ENCODE assay signal across 16 cellular contexts in genomic region chr12:75592086-75592485, GRCh38.
"Had no signal": no experiment of that assay in that cellular context is flagged by ENCODE, and none has a peak within 500 bp of the region (broad histone marks: within the 10 kb centered on the region; RNA-seq: fewer than 3 reads in every experiment).

No MANE protein-coding gene starts in this region.

- H3K36me3 Mint-ChIP-seq: naive thymus-derived CD8-positive, alpha-beta T cell had no signal

- H3K4me3 ChIP-seq: ascending aorta, breast epithelium, esophagus muscularis mucosa, right atrium auricular region had no signal

- ATAC-seq: activated T-cell treated with anti-CD3 and anti-CD28 coated beads, Interleukin-2, amount 50 U/mL, for 72 hours; left cardiac atrium; naive thymus-derived CD8-positive, alpha-beta T cell; stimulated activated naive CD8-positive, alpha-beta T cell treated with anti-CD3 and anti-CD28 coated beads, Interleukin-15, amount 100 ng/mL, for 72 hours had no signal

- H3K9me3 Mint-ChIP-seq: naive thymus-derived CD8-positive, alpha-beta T cell had no signal

- H3K27ac Mint-ChIP-seq: activated T-cell treated with anti-CD3 and anti-CD28 coated beads, Interleukin-2, amount 50 U/mL, for 72 hours; naive thymus-derived CD8-positive, alpha-beta T cell; progenitor cell of endocrine pancreas; stimulated activated naive CD8-positive, alpha-beta T cell treated with anti-CD3 and anti-CD28 coated beads, Interleukin-15, amount 100 ng/mL, for 72 hours had no signal

- H3K36me3 ChIP-seq: ascending aorta, breast epithelium, esophagus muscularis mucosa, right atrium auricular region had no signal

- H3K27me3 ChIP-seq: ascending aorta, breast epithelium, esophagus muscularis mucosa, right atrium auricular region had no signal

- H3K9me3 ChIP-seq: ascending aorta, breast epithelium, esophagus muscularis mucosa, right atrium auricular region had no signal

- DNase-seq: activated CD4-positive, alpha-beta T cell treated with anti-CD3 and anti-CD28 coated beads, Interleukin-2, amount 50 U/mL, for 1 hour; activated CD4-positive, CD25-positive, alpha-beta regulatory T cell treated with anti-CD3 and anti-CD28 coated beads, Interleukin-2, amount 50 U/mL, for 72 hours; activated effector memory CD4-positive, alpha-beta T cell treated with anti-CD3 and anti-CD28 coated beads, Interleukin-2, amount 50 U/mL, for 16 hours; activated naive CD4-positive, alpha-beta T cell treated with anti-CD3 and anti-CD28 coated beads, Interleukin-2, amount 50 U/mL, for 16 hours; activated T-cell treated with anti-CD3 and anti-CD28 coated beads, Interleukin-2, amount 50 U/mL, for 72 hours; effector CD4-positive, alpha-beta T cell; left cardiac atrium; naive thymus-derived CD8-positive, alpha-beta T cell; occipital lobe; stimulated activated naive CD8-positive, alpha-beta T cell treated with anti-CD3 and anti-CD28 coated beads, Interleukin-15, amount 100 ng/mL, for 72 hours; trophoblast cell had no signal

- H3K4me1 Mint-ChIP-seq: naive thymus-derived CD8-positive, alpha-beta T cell had no signal

- H3K4me3 Mint-ChIP-seq: activated T-cell treated with anti-CD3 and anti-CD28 coated beads, Interleukin-2, amount 50 U/mL, for 72 hours; naive thymus-derived CD8-positive, alpha-beta T cell; stimulated activated naive CD8-positive, alpha-beta T cell treated with anti-CD3 and anti-CD28 coated beads, Interleukin-15, amount 100 ng/mL, for 72 hours had no signal

- H3K27ac ChIP-seq: ascending aorta, breast epithelium, esophagus muscularis mucosa, right atrium auricular region had no signal

- H3K4me1 ChIP-seq: ascending aorta, breast epithelium, esophagus muscularis mucosa, right atrium auricular region had no signal
